19 cellular contexts compared by ENCODE assay signal in genomic region chr4:99755223-99755944, GRCh38.
DNase-seq lines count a peak whose midpoint lies in the region; ATAC-seq and TF ChIP-seq lines count a peak whose summit lies in the region.
"Had no signal": no experiment of that assay in that cellular context is flagged by ENCODE, and none has a peak within 500 bp of the region (broad histone marks: within the 10 kb centered on the region; RNA-seq: fewer than 3 reads in every experiment).

No MANE protein-coding gene starts in this region.

- H3K4me3 ChIP-seq in cardiac fibroblast (replicated peaks in 1 of 2; ENCODE audit: low read depth in 2 of 2, low read length in 2 of 2) (no peak overlapping the region), lung (no peak overlapping the region)
- H3K4me3 ChIP-seq: BLaER1, prostate gland had no signal

- DNase-seq in EL, result peak; percentile 2
- peak; percentile 37 for DNase-seq in M059J (ENCODE audit: low read depth)
- DNase-seq in cardiac fibroblast (ENCODE audit: low read depth in 2 of 2), result peak; percentile 6 to 29
- DNase-seq in lung (ENCODE audit: low spot score), result no peak
- no peak for DNase-seq in HuH-7 (ENCODE audit: low spot score)
- DNase-seq: activated CD8-positive, alpha-beta T cell treated with anti-CD3 and anti-CD28 coated beads for 36 hours; H7; mammary epithelial cell; NCI-H1417 treated with DMSO at 0.1 percent for 48 hours; NCI-H2227 treated with DMSO at 0.1 percent for 48 hours; stimulated activated naive B cell treated with anti-CD40 and anti-IgM and Interleukin-4, amounts not matched to agents 10 μg/mL and 1 μg/mL and 100 μg/mL, for 72 hours; trophoblast cell had no signal

- 85 to 94% methylated on average over 2 of the region's 2 CpGs for WGBS in lung, 2 donors

- H3K27ac ChIP-seq in lung (ENCODE audit: low read depth in 1 of 2, low read length in 1 of 2), result no peak overlapping the region
- H3K27ac ChIP-seq: BLaER1, prostate gland, VCaP had no signal

- peak; percentile 6 for ATAC-seq in lung (ENCODE audit: insufficient read depth, low FRiP score)
- no peak for ATAC-seq in HG03457 (IDR thresholded peaks at IDR 0.05; ENCODE audit: unreplicated experiment)
- no peak for ATAC-seq in HG03342 (IDR thresholded peaks at IDR 0.05; ENCODE audit: unreplicated experiment)
- ATAC-seq in HG02610 (IDR thresholded peaks at IDR 0.05; ENCODE audit: unreplicated experiment), result no peak
- ATAC-seq: activated CD8-positive, alpha-beta T cell treated with anti-CD3 and anti-CD28 coated beads for 36 hours; natural killer cell treated with Interleukin-12 subunit alpha and Interleukin-12 subunit beta and Interleukin-15 and Interleukin-18, amount 100 ng/mL, for 72 hours; stimulated activated naive B cell treated with anti-CD40 and anti-IgM and Interleukin-4, amounts not matched to agents 10 μg/mL and 1 μg/mL and 100 μg/mL, for 72 hours had no signal

- no peaks in the 10 kb centered on the region for H3K36me3 ChIP-seq in lung (ENCODE audit: control insufficient read depth in 2 of 2, insufficient read depth in 2 of 2, low read length in 2 of 2)
- H3K36me3 ChIP-seq: BLaER1, prostate gland had no signal

- no peaks in the 10 kb centered on the region for H3K9me3 ChIP-seq in lung (ENCODE audit: control insufficient read depth in 2 of 2, insufficient read depth in 1 of 2, low read length in 1 of 2)
- H3K9me3 ChIP-seq: BLaER1, prostate gland had no signal

- TF ChIP-seq CTCF in cardiac fibroblast (IDR thresholded peaks at IDR 0.05; ENCODE audit: low read depth, low read length), result no peak
- TF ChIP-seq CTCF in lung (IDR thresholded peaks at IDR 0.05; ENCODE audit: control extremely low read depth, extremely low read depth), result no peak

- H3K4me1 ChIP-seq in lung (ENCODE audit: control insufficient read depth in 2 of 2, insufficient read depth in 2 of 2, low read length in 2 of 2), result peaks cover 2% of the 10 kb centered on the region in 2 donors
- H3K4me1 ChIP-seq: BLaER1, prostate gland had no signal

- no peaks in the 10 kb centered on the region for H3K27me3 ChIP-seq in lung (ENCODE audit: control insufficient read depth, insufficient read depth)
- H3K27me3 ChIP-seq: BLaER1 had no signal

Comparison
In these comparisons a context has a peak if more than half of its experiments do, and no peak if none do; other contexts are left out.
1. DNase-seq: peak in EL (single experiment), M059J (single experiment) and cardiac fibroblast (2 of 2); none in lung (single experiment) and HuH-7 (single experiment).